ENCODE assay signal across 1 cellular context in genomic region chr1:51623025-51623424, GRCh38.
TF ChIP-seq lines count a peak whose summit lies in the region.

No MANE protein-coding gene starts in this region.

TF ChIP-seq in IMR-90, 13 proteins besides CTCF, POLR2A, EP300 and RAD21:
- TF ChIP-seq RFX5 (IDR thresholded peaks at IDR 0.05; ENCODE audit: low read depth, low read length) (no peak), MXI1 (IDR thresholded peaks at IDR 0.05; ENCODE audit: borderline replicate concordance, low read depth, low read length) (no peak), CEBPB (IDR thresholded peaks at IDR 0.05; ENCODE audit: low read depth, low read length) (no peak), CHD1 (IDR thresholded peaks at IDR 0.05; ENCODE audit: low read depth, low read length) (no peak), NFE2L2 (IDR thresholded peaks at IDR 0.05; ENCODE audit: low read depth, low read length) (no peak), BHLHE40 (IDR thresholded peaks at IDR 0.05; ENCODE audit: low read depth, low read length) (no peak), SMC3 (IDR thresholded peaks at IDR 0.05; ENCODE audit: low read depth, low read length) (no peak), FOS (IDR thresholded peaks at IDR 0.05; ENCODE audit: low read depth, low read length) (no peak), MAZ (IDR thresholded peaks at IDR 0.05; ENCODE audit: borderline replicate concordance, low read depth, low read length) (no peak)
